ENCODE assay signal across 6 cellular contexts in genomic region chr7:103253699-103254098, GRCh38. TPM values are rescaled to one million over a fixed set of nuclear protein-coding genes. Genes with fewer than 3 reads are reported as not detected.
DNase-seq lines count a peak whose midpoint lies in the region; TF ChIP-seq lines count a peak whose summit lies in the region.
"Not testable (repeated sequence)": the region's sequence is repeated elsewhere in the genome, so short reads cannot be mapped to it uniquely, and the experiment has no call there.

No MANE protein-coding gene starts in this region.

- not testable (repeated sequence) for TF ChIP-seq CTCF in VCaP (conservative IDR thresholded peaks at IDR 0.05)

- peak overlapping the region; percentile 31; the same call in 1 of the 2 replicates for H3K27ac ChIP-seq in VCaP

- in situ Hi-C loops in SK-MEL-5 (cut with HindIII; ENCODE audit: low pct_unique_long_range_greater_than_20kb, low sequenced_read_pairs), result not testable (repeated sequence)

- not testable (repeated sequence) for TF ChIP-seq POLR2A in erythroblast (IDR thresholded peaks at IDR 0.05; ENCODE audit: low read length)

- DNase-seq in DMS 273 (lab: John Stamatoyannopoulos, UW; ENCODE audit: unreplicated experiment) (peak; percentile 22), NCI-H1092 treated with DMSO at 0.1 percent for 48 hours (lab: John Stamatoyannopoulos, UW) (peak; percentile 5), NCI-H2196 treated with DMSO at 0.1 percent for 48 hours (lab: John Stamatoyannopoulos, UW; ENCODE audit: unreplicated experiment) (peak; percentile 1), SK-MEL-5 (ENCODE audit: low read depth, low spot score) (peak; percentile 50), erythroblast (lab: John Stamatoyannopoulos, UW) (peak; percentile 72 to 86)

RNA-seq across cellular contexts. Expression of gene PMPCB, which starts 43.5 kb away (rescaled TPM):
- total RNA-seq in SK-MEL-5 (2014; rRNA removed; shearing (Covaris generic)), result 137 and 146 TPM in 2 replicates
- polyA plus RNA-seq in SK-MEL-5 (2015; cell fraction: cytosol; rRNA removed), result 92.4 and 104 TPM in 2 replicates
- 261 and 283 TPM in 2 replicates for polyA plus RNA-seq in SK-MEL-5 (2015; cell fraction: nucleus; rRNA removed)

Comparison
In these comparisons a context has a peak if more than half of its experiments do, and no peak if none do; other contexts are left out.
1. Peak in every context shown above with its lines: DNase-seq and H3K27ac ChIP-seq.
2. DNase-seq: peak in every context shown above with its lines; median percentile 79 in erythroblast; 50 in SK-MEL-5; 22 in DMS 273; 5 in NCI-H1092 treated with DMSO at 0.1 percent for 48 hours; 1 in NCI-H2196 treated with DMSO at 0.1 percent for 48 hours.